Comparison of ENCODE assay signal across 23 cellular contexts in genomic region chr17:41126412-41126811, GRCh38. TPM values are rescaled to one million over a fixed set of nuclear protein-coding genes. Genes with fewer than 3 reads are reported as not detected.
"Had no signal": no experiment of that assay in that cellular context is flagged by ENCODE, and none has a peak within 500 bp of the region (broad histone marks: within the 10 kb centered on the region; RNA-seq: fewer than 3 reads in every experiment).

No MANE protein-coding gene starts in this region.

- H3K27ac ChIP-seq: HL-60, SJSA1, SK-N-MC had no signal

- H3K9me3 ChIP-seq: SJSA1 had no signal

- H3K27me3 ChIP-seq: MG63, SJSA1 had no signal

- H3K36me3 ChIP-seq: MG63, SJSA1 had no signal

- FAIRE-seq: HTR-8/SVneo, RCC 7860 had no signal

- DNase-seq: MG63, NCI-H1092, NCI-H1105 treated with DMSO at 0.1 percent for 48 hours, NCI-H1417 treated with DMSO at 0.1 percent for 48 hours, NCI-H187, NCI-H2029, NCI-H2081 treated with DMSO at 0.1 percent for 48 hours, NCI-H2171, NCI-H226, NCI-H446, NCI-H510A, NCI-H524 treated with DMSO at 0.1 percent for 48 hours, NCI-H69, NCI-H774, Right ventricle myocardium superior, SIG-M5 had no signal

- H3K36me3 Mint-ChIP-seq: IgD-negative memory B cell had no signal

- H3K4me3 Mint-ChIP-seq: IgD-negative memory B cell had no signal

- H3K4me3 ChIP-seq: MG63, SJSA1, SK-N-MC had no signal

RNA-seq across cellular contexts. Expression of gene KRTAP4-12, which starts 2.4 kb away (rescaled TPM):
- total RNA-seq: LHCN-M2, Right ventricle myocardium superior, SJSA1 had no signal
- polyA plus RNA-seq: IgD-negative memory B cell had no signal

RNA-seq across cellular contexts. Expression of gene KRTAP4-11, which starts 8.2 kb away (rescaled TPM):
- total RNA-seq: LHCN-M2, Right ventricle myocardium superior, SJSA1 had no signal
- polyA plus RNA-seq: IgD-negative memory B cell had no signal

RNA-seq across cellular contexts. Expression of gene KRTAP4-6, which starts 13.9 kb away (rescaled TPM):
- total RNA-seq: LHCN-M2, Right ventricle myocardium superior, SJSA1 had no signal
- polyA plus RNA-seq: IgD-negative memory B cell had no signal

RNA-seq across cellular contexts. Expression of gene KRTAP4-9, which starts 21.2 kb away (rescaled TPM):
- total RNA-seq: LHCN-M2, Right ventricle myocardium superior, SJSA1 had no signal
- polyA plus RNA-seq: IgD-negative memory B cell had no signal

RNA-seq across cellular contexts. Expression of gene KRTAP4-5, which starts 23.2 kb away (rescaled TPM):
- total RNA-seq: LHCN-M2, Right ventricle myocardium superior, SJSA1 had no signal
- polyA plus RNA-seq: IgD-negative memory B cell had no signal
